ENCODE assay signal across 11 cellular contexts in the genomic region with DNA sequence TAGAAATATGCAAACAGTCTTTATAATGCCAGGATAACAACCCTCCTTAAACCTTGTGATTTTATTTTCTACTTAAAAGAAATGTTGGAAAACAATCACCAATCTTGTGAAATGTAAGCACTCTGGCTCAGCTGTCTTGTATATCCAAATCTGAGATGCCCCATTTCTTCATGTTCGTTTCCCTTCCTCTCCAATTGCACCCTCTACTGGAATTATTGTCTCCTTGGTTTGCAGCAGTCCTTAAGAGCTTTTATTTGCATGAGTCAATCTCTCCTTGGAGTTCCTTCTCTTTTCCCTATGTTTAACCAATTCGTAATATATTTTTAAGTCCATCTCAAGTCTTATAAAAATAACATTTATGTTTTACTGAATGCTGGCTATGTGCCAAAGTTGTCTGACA.
DNase-seq lines count a peak whose midpoint lies in the region; ATAC-seq, FAIRE-seq and TF ChIP-seq lines count a peak whose summit lies in the region.
"Had no signal": no experiment of that assay in that cellular context is flagged by ENCODE, and none has a peak within 500 bp of the region (broad histone marks: within the 10 kb centered on the region; RNA-seq: fewer than 3 reads in every experiment).

No MANE protein-coding gene starts in this region.

- intact Hi-C loops in MCF 10A (cut with micrococcal nuclease) (loop anchor here (1.0 to 10.0 kb wide), 2 partner anchors 364 to 562 kb away; no protein-coding TSS in a partner anchor), breast epithelium (cut with DNase I; ENCODE audit: low total_unique reads) (no loop called here)

- no peak for ATAC-seq in activated CD8-positive, alpha-beta memory T cell treated with anti-CD3 and anti-CD28 coated beads, Interleukin-2, amount 10 ng/mL, durations not matched to agents 7 days and 5 days
- ATAC-seq in GM19452 (IDR thresholded peaks at IDR 0.05; ENCODE audit: unreplicated experiment), result no peak

- H3K4me3 Mint-ChIP-seq in MCF 10A (ENCODE audit: unreplicated experiment), result no peak overlapping the region
- no peak overlapping the region for H3K4me3 Mint-ChIP-seq in activated CD8-positive, alpha-beta memory T cell treated with anti-CD3 and anti-CD28 coated beads, Interleukin-2, amount 10 ng/mL, durations not matched to agents 7 days and 5 days
- H3K4me3 Mint-ChIP-seq: activated CD4-positive, alpha-beta T cell treated with anti-CD3 and anti-CD28 coated beads, Interleukin-2, amount 10 ng/mL, durations not matched to agents 24 days and 14 days; B cell; naive B cell had no signal

- no peaks in the 10 kb centered on the region for H3K36me3 Mint-ChIP-seq in MCF 10A (ENCODE audit: insufficient read depth, unreplicated experiment)
- no peaks in the 10 kb centered on the region for H3K36me3 Mint-ChIP-seq in activated CD8-positive, alpha-beta memory T cell treated with anti-CD3 and anti-CD28 coated beads, Interleukin-2, amount 10 ng/mL, durations not matched to agents 7 days and 5 days
- H3K36me3 Mint-ChIP-seq: naive B cell had no signal

- H3K4me1 Mint-ChIP-seq in MCF 10A (ENCODE audit: insufficient read depth, unreplicated experiment), result no peaks in the 10 kb centered on the region
- H3K4me1 Mint-ChIP-seq in activated CD8-positive, alpha-beta memory T cell treated with anti-CD3 and anti-CD28 coated beads, Interleukin-2, amount 10 ng/mL, durations not matched to agents 7 days and 5 days, result no peaks in the 10 kb centered on the region
- H3K4me1 Mint-ChIP-seq: activated CD4-positive, alpha-beta T cell treated with anti-CD3 and anti-CD28 coated beads, Interleukin-2, amount 10 ng/mL, durations not matched to agents 24 days and 14 days; B cell; naive B cell had no signal

- H3K9me3 Mint-ChIP-seq in MCF 10A (ENCODE audit: unreplicated experiment), result no peaks in the 10 kb centered on the region
- peaks cover 8% of the 10 kb centered on the region for H3K9me3 Mint-ChIP-seq in activated CD8-positive, alpha-beta memory T cell treated with anti-CD3 and anti-CD28 coated beads, Interleukin-2, amount 10 ng/mL, durations not matched to agents 7 days and 5 days (ENCODE audit: low read depth)

- H3K4me3 ChIP-seq in breast epithelium (no peak overlapping the region), cardiac fibroblast (replicated peaks in 1 of 2; ENCODE audit: low read depth in 2 of 2, low read length in 2 of 2) (no peak overlapping the region)

- H3K9me3 ChIP-seq in breast epithelium, result no peaks in the 10 kb centered on the region

- H3K27me3 ChIP-seq in breast epithelium, result no peaks in the 10 kb centered on the region

- POLR2A ChIA-PET in MCF 10A (lab: Yijun Ruan, JAX), result no interaction called here

- DNase-seq in MCF 10A (ENCODE audit: unreplicated experiment) (peak; percentile 70), breast epithelium (ENCODE audit: low spot score in 2 of 2) (no peak), NCI-H748 treated with DMSO at 0.1 percent for 48 hours (lab: John Stamatoyannopoulos, UW) (peak; percentile 52), cardiac fibroblast (ENCODE audit: low read depth in 2 of 2) (peak; percentile 0), urothelium cell line (ENCODE audit: low spot score) (peak; percentile 12), NCI-H2029 (lab: John Stamatoyannopoulos, UW) (no peak)
- DNase-seq in activated CD8-positive, alpha-beta memory T cell treated with anti-CD3 and anti-CD28 coated beads, Interleukin-2, amount 10 ng/mL, durations not matched to agents 7 days and 5 days, result no peak
- DNase-seq: activated CD4-positive, alpha-beta T cell treated with anti-CD3 and anti-CD28 coated beads, Interleukin-2, amount 10 ng/mL, durations not matched to agents 24 days and 14 days; naive B cell had no signal

- H3K27ac ChIP-seq in breast epithelium, result no peak overlapping the region

- CTCF ChIA-PET in MCF 10A (lab: Yijun Ruan, JAX), result interaction anchor here (0.7 to 1.8 kb wide), 11 partner anchors 29 to 777 kb away, joined by 3 to 7 read pairs (median 3); no protein-coding TSS in a partner anchor
- CTCF ChIA-PET in activated CD8-positive, alpha-beta memory T cell treated with anti-CD3 and anti-CD28 coated beads, Interleukin-2, amount 10 ng/mL, durations not matched to agents 7 days and 5 days (lab: Charles Lee), result no interaction called here

- no peak for TF ChIP-seq POLR2A in breast epithelium (IDR thresholded peaks at IDR 0.05)

- H3K27ac Mint-ChIP-seq in MCF 10A (ENCODE audit: low read depth, unreplicated experiment), result no peak overlapping the region
- H3K27ac Mint-ChIP-seq in activated CD8-positive, alpha-beta memory T cell treated with anti-CD3 and anti-CD28 coated beads, Interleukin-2, amount 10 ng/mL, durations not matched to agents 7 days and 5 days, result no peak overlapping the region
- H3K27ac Mint-ChIP-seq: activated CD4-positive, alpha-beta T cell treated with anti-CD3 and anti-CD28 coated beads, Interleukin-2, amount 10 ng/mL, durations not matched to agents 24 days and 14 days; B cell; naive B cell had no signal

- no peak for FAIRE-seq in urothelium cell line (lab: Jason Lieb, UNC)

- H3K27me3 Mint-ChIP-seq in MCF 10A (ENCODE audit: insufficient read depth, unreplicated experiment), result no peaks in the 10 kb centered on the region
- H3K27me3 Mint-ChIP-seq in activated CD8-positive, alpha-beta memory T cell treated with anti-CD3 and anti-CD28 coated beads, Interleukin-2, amount 10 ng/mL, durations not matched to agents 7 days and 5 days, result no peaks in the 10 kb centered on the region
- H3K27me3 Mint-ChIP-seq: activated CD4-positive, alpha-beta T cell treated with anti-CD3 and anti-CD28 coated beads, Interleukin-2, amount 10 ng/mL, durations not matched to agents 24 days and 14 days; B cell; naive B cell had no signal

- no peaks in the 10 kb centered on the region for H3K36me3 ChIP-seq in breast epithelium

- H3K4me1 ChIP-seq in breast epithelium, result no peaks in the 10 kb centered on the region

- peak; percentile 44 for TF ChIP-seq CTCF in MCF 10A (IDR thresholded peaks at IDR 0.05; ENCODE audit: unreplicated experiment)
- no peak for TF ChIP-seq CTCF in breast epithelium (IDR thresholded peaks at IDR 0.05)
- TF ChIP-seq CTCF in cardiac fibroblast (IDR thresholded peaks at IDR 0.05; ENCODE audit: low read depth, low read length), result no peak

- no TSS peak for BruUV-seq in MCF 10A (replicated peaks; lab: Mats Ljungman, UMichigan)

Comparison
In these comparisons a context has a peak if more than half of its experiments do, and no peak if none do; other contexts are left out.
1. DNase-seq: peak in MCF 10A (single experiment), NCI-H748 treated with DMSO at 0.1 percent for 48 hours (single experiment), cardiac fibroblast (2 of 2) and urothelium cell line (single experiment); none in breast epithelium (0 of 2), activated CD8-positive, alpha-beta memory T cell treated with anti-CD3 and anti-CD28 coated beads, Interleukin-2, amount 10 ng/mL, durations not matched to agents 7 days and 5 days (single experiment) and NCI-H2029 (single experiment).